In the genomic region with DNA sequence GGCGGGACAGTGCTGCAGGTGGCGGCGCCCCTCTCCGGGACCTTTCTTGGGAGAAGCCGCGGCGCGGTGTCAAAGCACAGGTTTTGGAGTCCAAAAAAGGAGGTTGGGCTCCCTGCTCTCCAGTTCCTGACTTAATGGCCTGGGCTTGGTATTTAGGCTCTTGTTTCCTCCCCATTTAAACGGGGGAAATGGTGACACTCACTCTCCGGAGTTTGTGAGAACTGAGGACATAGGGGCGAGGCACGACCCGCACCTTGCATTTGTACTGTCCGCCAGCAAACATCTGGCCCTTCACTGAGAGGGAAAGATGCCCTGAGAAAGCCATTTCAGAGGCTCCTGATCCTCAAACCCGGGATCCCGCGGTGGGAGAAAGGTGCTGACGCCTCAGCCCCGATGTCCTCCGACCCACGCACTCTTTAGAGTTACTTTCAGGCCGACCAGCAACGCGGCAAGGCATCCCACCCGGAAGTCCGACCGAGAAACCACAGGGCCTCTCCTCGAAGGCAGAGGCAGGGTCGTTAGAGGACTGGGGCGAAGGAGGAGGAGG, we compare ENCODE assay signal across 1 cellular context.
TF ChIP-seq lines count a peak whose summit lies in the region.

No MANE protein-coding gene starts in this region.

TF ChIP-seq in A549, 52 proteins besides CTCF, POLR2A, EP300 and RAD21 (continued from another document):
- TF ChIP-seq, protein P1, sequence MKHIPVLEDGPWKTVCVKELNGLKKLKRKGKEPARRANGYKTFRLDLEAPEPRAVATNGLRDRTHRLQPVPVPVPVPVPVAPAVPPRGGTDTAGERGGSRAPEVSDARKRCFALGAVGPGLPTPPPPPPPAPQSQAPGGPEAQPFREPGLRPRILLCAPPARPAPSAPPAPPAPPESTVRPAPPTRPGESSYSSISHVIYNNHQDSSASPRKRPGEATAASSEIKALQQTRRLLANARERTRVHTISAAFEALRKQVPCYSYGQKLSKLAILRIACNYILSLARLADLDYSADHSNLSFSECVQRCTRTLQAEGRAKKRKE (CRISPR knock-in tag; IDR thresholded peaks at IDR 0.05; ENCODE audit: low read depth), result peak; percentile 79
- TF ChIP-seq RNF2 (IDR thresholded peaks at IDR 0.05; ENCODE audit: borderline replicate concordance, low read depth) (no peak), ZSCAN20 (CRISPR knock-in tag; IDR thresholded peaks at IDR 0.05) (peak; percentile 67; the same call in 1 of the 2 replicates), RARB (CRISPR knock-in tag; IDR thresholded peaks at IDR 0.05) (no peak)
- TF ChIP-seq, protein P2, sequence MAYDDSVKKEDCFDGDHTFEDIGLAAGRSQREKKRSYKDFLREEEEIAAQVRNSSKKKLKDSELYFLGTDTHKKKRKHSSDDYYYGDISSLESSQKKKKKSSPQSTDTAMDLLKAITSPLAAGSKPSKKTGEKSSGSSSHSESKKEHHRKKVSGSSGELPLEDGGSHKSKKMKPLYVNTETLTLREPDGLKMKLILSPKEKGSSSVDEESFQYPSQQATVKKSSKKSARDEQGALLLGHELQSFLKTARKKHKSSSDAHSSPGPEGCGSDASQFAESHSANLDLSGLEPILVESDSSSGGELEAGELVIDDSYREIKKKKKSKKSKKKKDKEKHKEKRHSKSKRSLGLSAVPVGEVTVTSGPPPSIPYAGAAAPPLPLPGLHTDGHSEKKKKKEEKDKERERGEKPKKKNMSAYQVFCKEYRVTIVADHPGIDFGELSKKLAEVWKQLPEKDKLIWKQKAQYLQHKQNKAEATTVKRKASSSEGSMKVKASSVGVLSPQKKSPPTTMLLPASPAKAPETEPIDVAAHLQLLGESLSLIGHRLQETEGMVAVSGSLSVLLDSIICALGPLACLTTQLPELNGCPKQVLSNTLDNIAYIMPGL (CRISPR knock-in tag; IDR thresholded peaks at IDR 0.05; ENCODE audit: borderline replicate concordance), result no peak
